In the genomic region with DNA sequence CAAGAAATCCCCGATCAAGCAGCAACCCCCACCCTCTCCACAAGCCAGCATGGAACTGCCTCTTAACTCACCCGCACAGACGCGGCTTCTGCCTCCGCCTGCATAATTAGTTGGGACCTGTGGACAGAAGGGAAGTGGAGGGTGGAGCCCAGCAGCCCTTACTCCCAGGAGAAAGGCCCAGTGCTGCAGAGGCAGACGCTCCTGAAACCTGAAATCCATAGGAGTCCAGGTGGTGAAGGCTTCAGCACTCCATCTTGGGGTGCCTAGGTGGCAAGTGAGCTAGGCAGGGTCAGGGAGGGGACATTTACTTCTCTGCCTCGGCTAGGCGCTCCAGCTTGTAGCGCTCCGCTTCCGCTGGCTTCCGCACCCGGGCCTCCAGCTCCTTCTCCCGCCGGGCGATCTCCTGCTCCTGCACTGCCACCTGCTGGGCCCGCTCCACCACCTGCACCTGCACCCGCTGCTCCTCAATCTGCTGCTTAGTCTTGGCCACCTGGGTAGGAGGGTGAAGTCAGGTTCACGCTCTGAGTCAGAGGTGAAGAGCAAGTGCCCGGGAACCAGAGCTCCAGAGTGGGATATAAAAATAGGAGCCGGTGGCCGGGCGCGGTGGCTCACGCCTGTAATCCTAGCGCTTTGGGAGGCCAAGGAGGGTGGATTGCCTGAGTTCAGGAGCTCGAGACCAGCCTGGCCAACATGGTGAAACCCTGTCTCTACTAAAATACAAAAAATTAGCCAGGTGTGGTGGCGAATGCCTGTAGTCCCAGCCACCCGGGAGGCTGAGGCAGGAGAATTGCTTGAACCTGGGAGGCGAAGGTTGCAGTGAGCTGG, we compare ENCODE assay signal across 8 cellular contexts. TPM values are rescaled to one million over a fixed set of nuclear protein-coding genes. Genes with fewer than 3 reads are reported as not detected.
DNase-seq lines count a peak whose midpoint lies in the region; ATAC-seq lines count a peak whose summit lies in the region.

No MANE protein-coding gene starts in this region.

- H3K27ac Mint-ChIP-seq in CD4-positive, alpha-beta memory T cell: peak overlapping the region in 5 of 7 donors; percentile 69 to 84 (median 73)
- H3K27ac Mint-ChIP-seq in activated CD4-positive, alpha-beta T cell treated with anti-CD3 and anti-CD28 coated beads for 36 hours: peak overlapping the region; percentile 65

- H3K4me3 ChIP-seq in CD4-positive, alpha-beta memory T cell (ENCODE audit: low read length in 2 of 2): peak overlapping the region in 1 of 2 donors; percentile 35

- no peaks in the 10 kb centered on the region for H3K9me3 ChIP-seq in CD4-positive, alpha-beta memory T cell (ENCODE audit: control insufficient read depth in 1 of 2, low read length in 2 of 2)

- H3K27ac ChIP-seq in CD4-positive, alpha-beta memory T cell (ENCODE audit: low read depth, low read length): no peak overlapping the region
- peak overlapping the region; percentile 41 for H3K27ac ChIP-seq in cingulate gyrus (ENCODE audit: low read depth, low read length)

- H3K36me3 ChIP-seq in CD4-positive, alpha-beta memory T cell (ENCODE audit: insufficient read depth, low read length): peaks cover 34% of the 10 kb centered on the region

- peak overlapping the region in 6 of 8 donors; percentile 43 to 72 (median 58) for H3K4me3 Mint-ChIP-seq in CD4-positive, alpha-beta memory T cell
- H3K4me3 Mint-ChIP-seq in activated CD4-positive, alpha-beta T cell treated with anti-CD3 and anti-CD28 coated beads for 36 hours: peak overlapping the region; percentile 51

- H3K27me3 Mint-ChIP-seq in CD4-positive, alpha-beta memory T cell: no peaks in the 10 kb centered on the region
- H3K27me3 Mint-ChIP-seq in activated CD4-positive, alpha-beta T cell treated with anti-CD3 and anti-CD28 coated beads for 36 hours: no peaks in the 10 kb centered on the region

- intact Hi-C loops in CD4-positive, alpha-beta memory T cell (cut with micrococcal nuclease): loop anchor here (1.0 to 10.0 kb wide), 4 partner anchors 9 to 276 kb away; no protein-coding TSS in a partner anchor
- intact Hi-C loops in activated CD4-positive, alpha-beta T cell treated with anti-CD3 and anti-CD28 coated beads for 36 hours (cut with DNase I, micrococcal nuclease): loop anchor here (1.0 to 10.0 kb wide), 5 partner anchors 52 to 356 kb away; a partner anchor contains a TSS

- no peaks in the 10 kb centered on the region for H3K9me3 Mint-ChIP-seq in CD4-positive, alpha-beta memory T cell
- H3K9me3 Mint-ChIP-seq in activated CD4-positive, alpha-beta T cell treated with anti-CD3 and anti-CD28 coated beads for 36 hours (ENCODE audit: low read depth): no peaks in the 10 kb centered on the region

- peaks cover 23% of the 10 kb centered on the region for H3K4me1 ChIP-seq in CD4-positive, alpha-beta memory T cell (ENCODE audit: insufficient read depth, low read length)

- H3K27me3 ChIP-seq in CD4-positive, alpha-beta memory T cell (ENCODE audit: insufficient read depth, low read length): no peaks in the 10 kb centered on the region

- peak; percentile 81 to 86 (median 82) for DNase-seq in CD4-positive, alpha-beta memory T cell
- peak; percentile 53 for DNase-seq in H4 (ENCODE audit: low spot score)
- peak; percentile 42 for DNase-seq in NCI-H2107 (lab: John Stamatoyannopoulos, UW)
- peak; percentile 94 for DNase-seq in activated CD4-positive, alpha-beta T cell treated with anti-CD3 and anti-CD28 coated beads for 36 hours
- DNase-seq in lung microvascular endothelial cell (ENCODE audit: low read depth in 2 of 2): peak; percentile 81 to 85
- peak; percentile 74 to 77 for DNase-seq in stimulated activated CD8-positive, alpha-beta memory T cell treated with anti-CD3 and anti-CD28 coated beads, Interleukin-2, amount 100 ng/mL, for 48 hours (ENCODE audit: low read depth in 2 of 2)

- peaks cover 15 to 34% of the 10 kb centered on the region in 2 donors for H3K36me3 Mint-ChIP-seq in CD4-positive, alpha-beta memory T cell
- peaks cover 59% of the 10 kb centered on the region for H3K36me3 Mint-ChIP-seq in activated CD4-positive, alpha-beta T cell treated with anti-CD3 and anti-CD28 coated beads for 36 hours (ENCODE audit: low read depth)

- POLR2A ChIA-PET in CD4-positive, alpha-beta memory T cell (lab: Charles Lee; ENCODE audit: partially characterized antibody): interaction anchor here (0.6 to 47.0 kb wide), 26 partner anchors 9 to 251 kb away, joined by 3 to 1474 read pairs (median 5); a partner anchor contains a TSS
- POLR2A ChIA-PET in activated CD4-positive, alpha-beta T cell treated with anti-CD3 and anti-CD28 coated beads for 36 hours (lab: Charles Lee): interaction anchor here (0.6 to 1.3 kb wide), 13 partner anchors 9 to 349 kb away, joined by 3 to 11 read pairs (median 4); a partner anchor contains a TSS

- CTCF ChIA-PET in CD4-positive, alpha-beta memory T cell (lab: Charles Lee; ENCODE audit: partially characterized antibody): interaction anchor here (0.6 to 23.1 kb wide), 72 partner anchors 9 to 363 kb away, joined by 3 to 865 read pairs (median 5); a partner anchor contains a TSS
- CTCF ChIA-PET in activated CD4-positive, alpha-beta T cell treated with anti-CD3 and anti-CD28 coated beads for 36 hours (lab: Charles Lee): interaction anchor here (0.6 to 5.3 kb wide), 59 partner anchors 9 to 519 kb away, joined by 3 to 59 read pairs (median 4); a partner anchor contains a TSS

- peaks cover 16 to 40% (median 31%) of the 10 kb centered on the region in 4 donors for H3K4me1 Mint-ChIP-seq in CD4-positive, alpha-beta memory T cell
- H3K4me1 Mint-ChIP-seq in activated CD4-positive, alpha-beta T cell treated with anti-CD3 and anti-CD28 coated beads for 36 hours: peaks cover 45% of the 10 kb centered on the region

- ATAC-seq in activated CD4-positive, alpha-beta T cell treated with anti-CD3 and anti-CD28 coated beads for 36 hours: peak; percentile 75
- no peak for ATAC-seq in GM18868 (IDR thresholded peaks at IDR 0.05; ENCODE audit: unreplicated experiment)

RNA-seq across cellular contexts. Expression of a gene that starts 10.7 kb away (rescaled TPM):
- 100 to 1,000 TPM; 285 to 300 TPM for total RNA-seq in CD4-positive, alpha-beta memory T cell
- 100 to 1,000 TPM in 1 of 2 donors, 10 to 100 TPM in 1; 74.8 to 142 TPM for polyA plus RNA-seq in CD4-positive, alpha-beta memory T cell
- 1,333 and 1,508 TPM in 2 replicates for total RNA-seq in H4 (2014; rRNA removed; shearing (Covaris generic))
- 1,000 to 10,000 TPM; 1,569 to 1,746 TPM for total RNA-seq in activated CD4-positive, alpha-beta T cell treated with anti-CD3 and anti-CD28 coated beads for 36 hours
- 267 and 311 TPM in 2 replicates for total RNA-seq in lung microvascular endothelial cell

RNA-seq across cellular contexts. Expression of a gene that starts 11.7 kb away (rescaled TPM):
- total RNA-seq in CD4-positive, alpha-beta memory T cell: 10 to 100 TPM; 75.3 to 78.5 TPM
- polyA plus RNA-seq in CD4-positive, alpha-beta memory T cell: 10 to 100 TPM; 74.6 to 82.1 TPM
- total RNA-seq in H4 (2014; rRNA removed; shearing (Covaris generic)): 206 and 213 TPM in 2 replicates
- total RNA-seq in activated CD4-positive, alpha-beta T cell treated with anti-CD3 and anti-CD28 coated beads for 36 hours: 100 to 1,000 TPM; 155 to 188 TPM
- 48.8 and 56.2 TPM in 2 replicates for total RNA-seq in lung microvascular endothelial cell

RNA-seq across cellular contexts. Expression of a gene that starts 13.5 kb away (rescaled TPM):
- total RNA-seq in CD4-positive, alpha-beta memory T cell: 10 to 100 TPM; 11.3 to 11.4 TPM
- under 1 TPM; 0.77 to 0.83 TPM for polyA plus RNA-seq in CD4-positive, alpha-beta memory T cell
- total RNA-seq in H4 (2014; rRNA removed; shearing (Covaris generic)): 53.1 and 58.9 TPM in 2 replicates
- total RNA-seq in activated CD4-positive, alpha-beta T cell treated with anti-CD3 and anti-CD28 coated beads for 36 hours: 100 to 1,000 TPM; 196 to 221 TPM
- total RNA-seq in lung microvascular endothelial cell: 72.6 and 148 TPM in 2 replicates

RNA-seq across cellular contexts. Expression of a gene that starts 13.7 kb away (rescaled TPM):
- 10 to 100 TPM; 60.7 to 73.5 TPM for total RNA-seq in CD4-positive, alpha-beta memory T cell
- 1 to 10 TPM in 1 of 2 donors, not detected in 1; 9.8 TPM for polyA plus RNA-seq in CD4-positive, alpha-beta memory T cell
- 7.8 and 8.7 TPM in 2 replicates for total RNA-seq in H4 (2014; rRNA removed; shearing (Covaris generic))
- total RNA-seq in activated CD4-positive, alpha-beta T cell treated with anti-CD3 and anti-CD28 coated beads for 36 hours: 100 to 1,000 TPM in 1 of 2 experiments, 10 to 100 TPM in 1; 92.0 to 101 TPM
- 3.0 and 4.1 TPM in 2 replicates for total RNA-seq in lung microvascular endothelial cell

RNA-seq across cellular contexts. Expression of a gene that starts 40.0 kb away (rescaled TPM):
- 1 to 10 TPM; 6.4 to 6.6 TPM for total RNA-seq in CD4-positive, alpha-beta memory T cell
- polyA plus RNA-seq in CD4-positive, alpha-beta memory T cell: 10 to 100 TPM in 1 of 2 donors, 1 to 10 TPM in 1; 9.1 to 15.8 TPM
- total RNA-seq in H4 (2014; rRNA removed; shearing (Covaris generic)): 15.0 and 20.1 TPM in 2 replicates
- total RNA-seq in activated CD4-positive, alpha-beta T cell treated with anti-CD3 and anti-CD28 coated beads for 36 hours: 10 to 100 TPM; 25.8 to 36.4 TPM
- 1.6 and 2.2 TPM in 2 replicates for total RNA-seq in lung microvascular endothelial cell

Comparison
In these comparisons a context has a peak if more than half of its experiments do, and no peak if none do; other contexts are left out.
1. DNase-seq: peak in every context shown above with its lines; median percentile 94 in activated CD4-positive, alpha-beta T cell treated with anti-CD3 and anti-CD28 coated beads for 36 hours; 83 in lung microvascular endothelial cell; 82 in CD4-positive, alpha-beta memory T cell; 76 in stimulated activated CD8-positive, alpha-beta memory T cell treated with anti-CD3 and anti-CD28 coated beads, Interleukin-2, amount 100 ng/mL, for 48 hours; 53 in H4; 42 in NCI-H2107.